Comparison of ENCODE assay signal across 11 cellular contexts in the genomic region with DNA sequence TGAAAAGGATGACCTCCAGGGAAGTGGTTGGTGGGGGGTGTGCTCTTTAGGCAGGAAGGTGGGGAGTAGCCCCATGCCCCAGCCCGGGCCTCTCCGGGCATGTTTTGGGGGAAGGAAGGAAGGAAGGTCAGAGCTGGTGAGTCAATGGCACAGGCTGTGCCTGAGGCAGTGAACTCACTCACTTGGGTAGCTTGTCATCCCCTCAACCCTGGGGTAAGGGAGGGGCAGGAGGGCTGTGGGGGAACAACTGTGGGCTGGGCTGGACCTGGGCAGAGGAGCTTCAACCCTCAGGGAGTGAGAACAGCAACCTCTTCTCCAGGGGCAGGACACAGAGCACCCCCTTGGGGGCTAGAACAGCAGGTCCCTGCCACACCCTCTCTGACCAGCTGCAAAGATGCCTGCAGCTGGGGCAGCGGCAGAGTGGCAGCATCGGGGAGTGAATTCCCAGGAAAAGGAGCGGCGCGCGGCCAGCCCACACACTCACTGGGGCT. TPM values are rescaled to one million over a fixed set of nuclear protein-coding genes. Genes with fewer than 3 reads are reported as not detected.
A peak's percentile ranks its signal among the peaks of the same experiment; 100 is the strongest.
DNase-seq lines count a peak whose midpoint lies in the region; ATAC-seq and TF ChIP-seq lines count a peak whose summit lies in the region.
"Had no signal": no experiment of that assay in that cellular context is flagged by ENCODE, and none has a peak within 500 bp of the region (broad histone marks: within the 10 kb centered on the region; RNA-seq: fewer than 3 reads in every experiment).

No MANE protein-coding gene starts in this region.

- intact Hi-C loops in Panc1 (cut with micrococcal nuclease; ENCODE audit: unreplicated experiment) = no loop called here
- intact Hi-C loops in sigmoid colon (cut with DNase I) = no loop called here

- WGBS in esophagus, 2 donors = 37 to 49% methylated on average over 8 of the region's 8 CpGs
- 93 to 95% methylated on average over 8 of the region's 8 CpGs for WGBS in sigmoid colon, 2 donors

- in situ Hi-C loops in Panc1 (cut with HindIII; ENCODE audit: low pct_unique_long_range_greater_than_20kb, low sequenced_read_pairs) = no loop called here

- POLR2A ChIA-PET in Panc1 (lab: Charles Lee) = interaction anchor here (0.6 to 1.3 kb wide), 2 partner anchors 13 to 91 kb away, joined by 4 read pairs; no protein-coding TSS in a partner anchor

- H3K27ac ChIP-seq in Panc1 (ENCODE audit: low read length) (no peak overlapping the region), esophagus (ENCODE audit: low read depth in 2 of 2, low read length in 1 of 2) (peak overlapping the region; percentile 34 to 43), sigmoid colon (peak overlapping the region; percentile 32 to 67 (median 54))

- TF ChIP-seq CTCF in Panc1 (IDR thresholded peaks at IDR 0.05) (no peak), sigmoid colon (IDR thresholded peaks at IDR 0.05) (no peak)

- ATAC-seq in Panc1 (peak; percentile 78), GM19452 (IDR thresholded peaks at IDR 0.05; ENCODE audit: unreplicated experiment) (no peak)
- ATAC-seq: naive thymus-derived CD8-positive, alpha-beta T cell had no signal

- H3K9me3 ChIP-seq in Panc1 (ENCODE audit: control insufficient read depth, insufficient read depth, low read depth, low read length) = no peaks in the 10 kb centered on the region
- H3K9me3 ChIP-seq in esophagus (ENCODE audit: control insufficient read depth in 2 of 2, insufficient read depth in 1 of 2, low read depth in 1 of 2, low read length in 1 of 2) = no peaks in the 10 kb centered on the region
- no peaks in the 10 kb centered on the region for H3K9me3 ChIP-seq in sigmoid colon

- DNase-seq in D341Med (ENCODE audit: low spot score) (peak; percentile 37), Panc1 (ENCODE audit: low read depth, low spot score) (no peak), sigmoid colon (no peak), T-helper 1 cell (no peak), GOT3 (lab: John Stamatoyannopoulos, UW) (no peak), NCI-H2029 (lab: John Stamatoyannopoulos, UW) (no peak)
- DNase-seq: activated CD4-positive, alpha-beta T cell treated with anti-CD3 and anti-CD28 coated beads for 1 hour; naive thymus-derived CD8-positive, alpha-beta T cell; NCI-H82 had no signal

- BruUV-seq in Panc1 (replicated peaks; lab: Mats Ljungman, UMichigan) = no TSS peak

- TF ChIP-seq EP300 in sigmoid colon (IDR thresholded peaks at IDR 0.05) = no peak

- H3K4me1 ChIP-seq in Panc1 (ENCODE audit: control insufficient read depth, insufficient read depth, low read length) (peaks cover 12% of the 10 kb centered on the region), esophagus (ENCODE audit: control insufficient read depth in 2 of 2, insufficient read depth in 2 of 2, low read length in 1 of 2) (peaks cover 0 to 21% of the 10 kb centered on the region in 2 donors), sigmoid colon (peaks cover 0 to 63% (median 52%) of the 10 kb centered on the region in 4 donors)

- H3K36me3 ChIP-seq in Panc1 (ENCODE audit: control insufficient read depth, insufficient read depth, low read length) (no peaks in the 10 kb centered on the region), esophagus (ENCODE audit: control insufficient read depth in 2 of 2, insufficient read depth in 2 of 2, low read length in 1 of 2) (peaks cover 3 to 33% of the 10 kb centered on the region in 2 donors), sigmoid colon (peaks cover 10 to 64% (median 24%) of the 10 kb centered on the region in 4 donors)

- TF ChIP-seq POLR2A in sigmoid colon (IDR thresholded peaks at IDR 0.05) = no peak

- H3K27me3 ChIP-seq in Panc1 (ENCODE audit: control insufficient read depth, insufficient read depth, low read length) (no peaks in the 10 kb centered on the region), esophagus (ENCODE audit: control insufficient read depth in 1 of 2, insufficient read depth in 2 of 2, low read length in 2 of 2) (no peaks in the 10 kb centered on the region), sigmoid colon (no peaks in the 10 kb centered on the region)

- H3K4me3 ChIP-seq in Panc1 (ENCODE audit: low read depth in 2 of 2, low read length in 2 of 2) (no peak overlapping the region), esophagus (ENCODE audit: low read depth in 1 of 2, low read length in 2 of 2) (no peak overlapping the region), sigmoid colon (no peak overlapping the region)

- CTCF ChIA-PET in Panc1 (lab: Charles Lee) = interaction anchor here (0.7 to 1.5 kb wide), 5 partner anchors 9 to 266 kb away, joined by 3 to 5 read pairs (median 4); no protein-coding TSS in a partner anchor

RNA-seq across cellular contexts. Expression of a gene that starts 6.3 kb away (rescaled TPM):
- not detected for total RNA-seq in Panc1 (2021; ENCODE audit: unreplicated experiment)
- not detected for polyA plus RNA-seq in Panc1 (2012; ENCODE audit: insufficient read length)
- under 1 TPM; 0.26 to 0.29 TPM for polyA plus RNA-seq in esophagus
- total RNA-seq in sigmoid colon = 10 to 100 TPM in 1 of 4 donors, not detected in 3; 23.3 TPM
- 1 to 10 TPM in 2 of 3 donors, not detected in 1; 1.2 to 3.1 TPM for polyA plus RNA-seq in sigmoid colon
- total RNA-seq: naive thymus-derived CD8-positive, alpha-beta T cell had no signal
- polyA plus RNA-seq: naive thymus-derived CD8-positive, alpha-beta T cell had no signal

RNA-seq across cellular contexts. Expression of a gene that starts 32.7 kb away (rescaled TPM):
- total RNA-seq in Panc1 (2021; ENCODE audit: unreplicated experiment) = 93.9 TPM
- polyA plus RNA-seq in Panc1 (2012; ENCODE audit: insufficient read length) = 89.2 TPM
- polyA plus RNA-seq in esophagus = 10 to 100 TPM; 37.7 to 43.7 TPM
- total RNA-seq in sigmoid colon = 10 to 100 TPM; 27.3 to 64.8 (median 31.7) TPM
- 10 to 100 TPM; 19.2 to 83.0 (median 29.1) TPM for polyA plus RNA-seq in sigmoid colon

RNA-seq across cellular contexts. Expression of a gene that starts 40.9 kb away (rescaled TPM):
- total RNA-seq in Panc1 (2021; ENCODE audit: unreplicated experiment) = 175 TPM
- polyA plus RNA-seq in Panc1 (2012; ENCODE audit: insufficient read length) = 244 TPM
- 10 to 100 TPM; 48.9 to 79.6 TPM for polyA plus RNA-seq in esophagus
- 10 to 100 TPM; 53.2 to 71.3 (median 64.2) TPM for total RNA-seq in sigmoid colon
- 100 to 1,000 TPM in 1 of 3 donors, 10 to 100 TPM in 2; 57.1 to 112 (median 78.1) TPM for polyA plus RNA-seq in sigmoid colon

RNA-seq across cellular contexts. Expression of a gene that starts 41.2 kb away (rescaled TPM):
- 11.7 TPM for total RNA-seq in Panc1 (2021; ENCODE audit: unreplicated experiment)
- polyA plus RNA-seq in Panc1 (2012; ENCODE audit: insufficient read length) = 13.6 TPM
- 10 to 100 TPM; 10.5 to 11.0 TPM for polyA plus RNA-seq in esophagus
- 10 to 100 TPM; 78.8 to 86.1 (median 83.8) TPM for total RNA-seq in sigmoid colon
- 10 to 100 TPM; 25.4 to 35.4 (median 25.8) TPM for polyA plus RNA-seq in sigmoid colon

RNA-seq across cellular contexts. Expression of a gene that starts 58.7 kb away (rescaled TPM):
- not detected for total RNA-seq in Panc1 (2021; ENCODE audit: unreplicated experiment)
- not detected for polyA plus RNA-seq in Panc1 (2012; ENCODE audit: insufficient read length)
- under 1 TPM; 0.59 to 0.98 TPM for polyA plus RNA-seq in esophagus
- 1 to 10 TPM in 1 of 4 donors, not detected in 3; 1.3 TPM for total RNA-seq in sigmoid colon
- polyA plus RNA-seq in sigmoid colon = under 1 TPM in 2 of 3 donors, not detected in 1; 0.29 to 0.60 TPM
- total RNA-seq: naive thymus-derived CD8-positive, alpha-beta T cell had no signal
